ENCODE assay signal across 8 cellular contexts in genomic region chr1:40612345-40612831, GRCh38. TPM values are rescaled to one million over a fixed set of nuclear protein-coding genes. Genes with fewer than 3 reads are reported as not detected.
DNase-seq lines count a peak whose midpoint lies in the region; ATAC-seq and TF ChIP-seq lines count a peak whose summit lies in the region.

No MANE protein-coding gene starts in this region.

- peak; percentile 91 for TF ChIP-seq CTCF in DOHH2 (IDR thresholded peaks at IDR 0.05; ENCODE audit: low read depth, low read length, poor library complexity, severe bottlenecking)
- peak; percentile 92 for TF ChIP-seq CTCF in LNCAP (IDR thresholded peaks at IDR 0.05)
- peak; percentile 96 for TF ChIP-seq CTCF in fibroblast of villous mesenchyme (IDR thresholded peaks at IDR 0.05; ENCODE audit: insufficient read depth, low read depth, low read length)
- TF ChIP-seq CTCF in omental fat pad (IDR thresholded peaks at IDR 0.05): no peak
- TF ChIP-seq CTCF in thyroid gland (IDR thresholded peaks at IDR 0.05): peak in 5 of 6 experiments; percentile 44 to 77 (median 64)

- TF ChIP-seq POLR2A in thyroid gland (IDR thresholded peaks at IDR 0.05): no peak

- no peaks in the 10 kb centered on the region for H3F3A ChIP-seq in DOHH2 (ENCODE audit: control insufficient read depth, insufficient read depth)

- H3K36me3 ChIP-seq in DOHH2 (ENCODE audit: control insufficient read depth, low read length): no peaks in the 10 kb centered on the region
- H3K36me3 ChIP-seq in thyroid gland: no peaks in the 10 kb centered on the region

- H3K9me2 ChIP-seq in DOHH2 (replicated peaks; ENCODE audit: control insufficient read depth, low read length): no peaks in the 10 kb centered on the region

- 48 to 50% methylated on average over 9 to 11 of the region's 11 CpGs for WGBS in thyroid gland, 2 donors

- H3K79me2 ChIP-seq in DOHH2 (ENCODE audit: control insufficient read depth, low read length): no peaks in the 10 kb centered on the region

- H3K27ac ChIP-seq in DOHH2 (ENCODE audit: low read depth, low read length) (no peak overlapping the region), thyroid gland (no peak overlapping the region)

- ATAC-seq in omental fat pad (ENCODE audit: low FRiP score): peak; percentile 81
- no peak for ATAC-seq in HG02884 (IDR thresholded peaks at IDR 0.05; ENCODE audit: unreplicated experiment)

- H3K4me1 ChIP-seq in DOHH2 (ENCODE audit: control insufficient read depth, low read length) (no peaks in the 10 kb centered on the region), thyroid gland (peaks cover 0 to 12% of the 10 kb centered on the region in 2 donors)

- intact Hi-C loops in thyroid gland (cut with DNase I): loop anchor here (5.0 kb wide), 2 partner anchors 55 to 235 kb away; partner anchors contain the start of gene RIMS3

- DNase-seq in RKO (ENCODE audit: low spot score): peak; percentile 66
- DNase-seq in activated T-helper 1 cell treated with Interleukin-2 at 50 U/mL for 16 hours (ENCODE audit: low read depth): peak; percentile 34
- peak; percentile 64 for DNase-seq in fibroblast of villous mesenchyme (ENCODE audit: low read depth)
- peak; percentile 47 for DNase-seq in omental fat pad (ENCODE audit: low spot score)
- peak; percentile 53 to 64 for DNase-seq in thyroid gland

- H3K4me3 ChIP-seq in DOHH2 (ENCODE audit: low read length): no peak overlapping the region
- no peak overlapping the region for H3K4me3 ChIP-seq in fibroblast of villous mesenchyme (ENCODE audit: low read depth, low read length)
- no peak overlapping the region for H3K4me3 ChIP-seq in thyroid gland (replicated peaks in 1 of 3)

- H3K27me3 ChIP-seq in DOHH2 (ENCODE audit: control insufficient read depth, low read length) (no peaks in the 10 kb centered on the region), thyroid gland (no peaks in the 10 kb centered on the region)

- no peak overlapping the region for H3K4me2 ChIP-seq in DOHH2 (ENCODE audit: low read length)

- H3K9me3 ChIP-seq in DOHH2 (ENCODE audit: control insufficient read depth, insufficient read depth, low read length) (peaks cover 6% of the 10 kb centered on the region; the same call in 1 of the 2 replicates), thyroid gland (no peaks in the 10 kb centered on the region)

- H4K20me1 ChIP-seq in DOHH2 (ENCODE audit: control insufficient read depth, insufficient read depth, low read depth, low read length): no peaks in the 10 kb centered on the region

RNA-seq across cellular contexts. Expression of gene RIMS3, which starts 53.1 kb away (rescaled TPM):
- total RNA-seq in fibroblast of villous mesenchyme: 0.32 and 0.86 TPM in 2 replicates
- total RNA-seq in omental fat pad: 1 to 10 TPM in 3 of 4 donors, under 1 TPM in 1; 0.79 to 2.2 (median 1.7) TPM
- total RNA-seq in thyroid gland: 1 to 10 TPM; 2.1 to 4.4 (median 3.5) TPM

Comparison
In these comparisons a context has a peak if more than half of its experiments do, and no peak if none do; other contexts are left out.
1. CTCF ChIP-seq: peak in DOHH2 (single experiment), LNCAP (single experiment), fibroblast of villous mesenchyme (single experiment) and thyroid gland (5 of 6); none in omental fat pad (0 of 3).
2. Peak in every context shown above with its lines, with median percentiles within 50 percentile points of each other: DNase-seq.